Comparison of ENCODE assay signal across 8 cellular contexts in the genomic region with DNA sequence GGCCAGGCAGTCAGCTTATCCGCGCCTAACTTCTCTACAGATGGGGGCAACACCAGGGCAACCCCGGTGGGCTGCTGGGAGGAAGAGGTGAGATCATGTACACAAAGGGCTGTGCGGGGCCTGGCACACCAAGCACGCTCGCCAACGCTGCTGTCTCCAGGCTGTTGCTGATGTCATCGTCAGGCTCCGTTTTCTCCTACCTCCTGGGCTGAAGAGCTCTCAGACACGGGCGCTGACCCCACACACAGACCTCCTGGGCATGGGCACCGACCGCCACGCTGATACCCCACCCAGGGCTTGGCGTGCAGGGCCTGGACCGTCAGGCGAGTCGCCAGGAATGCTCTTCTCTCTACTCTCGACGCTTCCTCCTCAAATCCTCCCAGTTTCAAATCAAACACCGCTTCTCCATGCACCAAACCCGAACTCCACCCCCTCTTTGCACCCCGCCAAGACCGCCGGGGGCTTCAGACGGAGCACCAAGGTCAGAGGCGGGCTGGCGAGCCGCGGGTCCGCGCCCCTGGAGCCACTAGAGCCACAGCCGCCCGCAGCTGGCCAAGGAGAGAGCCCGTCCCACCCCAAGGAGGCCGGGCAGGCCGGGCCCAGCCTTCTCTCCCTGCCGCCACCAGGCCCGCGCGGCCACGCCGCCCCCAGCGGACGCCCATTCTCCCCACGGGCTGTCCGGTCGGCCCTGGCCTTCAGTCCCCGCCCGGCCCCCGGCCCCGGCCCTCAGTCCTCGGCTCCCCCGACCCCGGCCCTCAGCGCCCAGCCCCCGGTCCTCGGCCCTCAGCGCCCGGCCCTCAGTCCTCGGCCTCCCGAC. TPM values are rescaled to one million over a fixed set of nuclear protein-coding genes. Genes with fewer than 3 reads are reported as not detected.
DNase-seq lines count a peak whose midpoint lies in the region; ATAC-seq and TF ChIP-seq lines count a peak whose summit lies in the region.

No MANE protein-coding gene starts in this region.

- H3K4me3 ChIP-seq in left ventricle myocardium inferior, result peak overlapping the region; percentile 93

- peaks cover 13% of the 10 kb centered on the region for H3K27me3 ChIP-seq in left ventricle myocardium inferior (ENCODE audit: low read depth)

- no peak for TF ChIP-seq CTCF in CD14-positive monocyte (IDR thresholded peaks at IDR 0.05)
- no peak for TF ChIP-seq CTCF in left ventricle myocardium inferior (IDR thresholded peaks at IDR 0.05; ENCODE audit: borderline replicate concordance)

- H3K9me3 Mint-ChIP-seq in CD14-positive monocyte, result no peaks in the 10 kb centered on the region
- H3K9me3 Mint-ChIP-seq in activated T-helper 17 cell treated with anti-CD3 and anti-CD28 coated beads, Interleukin-2, amount 50 U/mL, for 72 hours, result no peaks in the 10 kb centered on the region

- peaks cover 11 to 32% (median 21%) of the 10 kb centered on the region in 3 donors for H3K27me3 Mint-ChIP-seq in CD14-positive monocyte (ENCODE audit: low read depth in 3 of 3)
- H3K27me3 Mint-ChIP-seq in activated T-helper 17 cell treated with anti-CD3 and anti-CD28 coated beads, Interleukin-2, amount 50 U/mL, for 72 hours, result no peaks in the 10 kb centered on the region

- peaks cover 54% of the 10 kb centered on the region for H3K4me1 Mint-ChIP-seq in CD14-positive monocyte
- peaks cover 21% of the 10 kb centered on the region for H3K4me1 Mint-ChIP-seq in activated T-helper 17 cell treated with anti-CD3 and anti-CD28 coated beads, Interleukin-2, amount 50 U/mL, for 72 hours

- no peaks in the 10 kb centered on the region for H3K36me3 ChIP-seq in left ventricle myocardium inferior

- H3K4me1 ChIP-seq in left ventricle myocardium inferior, result peaks cover 63% of the 10 kb centered on the region

- H3K27ac Mint-ChIP-seq in CD14-positive monocyte, result peak overlapping the region in 6 of 7 donors; percentile 11 to 88 (median 72)
- peak overlapping the region; percentile 68 for H3K27ac Mint-ChIP-seq in activated T-helper 17 cell treated with anti-CD3 and anti-CD28 coated beads, Interleukin-2, amount 50 U/mL, for 72 hours

- peaks cover 2 to 8% of the 10 kb centered on the region in 2 donors for H3K36me3 Mint-ChIP-seq in CD14-positive monocyte
- peaks cover 6% of the 10 kb centered on the region for H3K36me3 Mint-ChIP-seq in activated T-helper 17 cell treated with anti-CD3 and anti-CD28 coated beads, Interleukin-2, amount 50 U/mL, for 72 hours (ENCODE audit: low read depth)

- no peak for ATAC-seq in activated T-helper 17 cell treated with anti-CD3 and anti-CD28 coated beads, Interleukin-2, amount 50 U/mL, for 72 hours (replicated peaks)
- ATAC-seq in GM21619 (IDR thresholded peaks at IDR 0.05; ENCODE audit: unreplicated experiment), result no peak
- no peak for ATAC-seq in HG03439 (IDR thresholded peaks at IDR 0.05; ENCODE audit: unreplicated experiment)
- ATAC-seq in GM18867 (IDR thresholded peaks at IDR 0.05; ENCODE audit: unreplicated experiment), result no peak

- intact Hi-C loops in CD14-positive monocyte (cut with micrococcal nuclease) (loop anchor here in 1 of 2 donors (5.0 kb wide), 1 partner anchor 148 kb away; no protein-coding TSS in a partner anchor), left ventricle myocardium inferior (cut with micrococcal nuclease) (no loop called here)

- H3K27ac ChIP-seq in left ventricle myocardium inferior (replicated peaks), result peak overlapping the region; percentile 81

- DNase-seq in CD14-positive monocyte (ENCODE audit: low spot score) (no peak), HuH-7.5 (ENCODE audit: low spot score) (peak; percentile 81), left ventricle myocardium inferior (peak; percentile 33), retina (peak; percentile 48)

- peak overlapping the region; percentile 90 to 97 for H3K4me3 Mint-ChIP-seq in CD14-positive monocyte
- peak overlapping the region; percentile 86 for H3K4me3 Mint-ChIP-seq in activated T-helper 17 cell treated with anti-CD3 and anti-CD28 coated beads, Interleukin-2, amount 50 U/mL, for 72 hours

- H3K9me3 ChIP-seq in left ventricle myocardium inferior (replicated peaks), result no peaks in the 10 kb centered on the region

RNA-seq across cellular contexts. Expression of a gene that starts 0.8 kb away (rescaled TPM):
- polyA plus RNA-seq in CD14-positive monocyte, result 1 to 10 TPM; 4.0 to 6.2 TPM
- 100 to 1,000 TPM in 1 of 2 donors, 10 to 100 TPM in 1; 84.2 to 126 TPM for total RNA-seq in activated T-helper 17 cell treated with anti-CD3 and anti-CD28 coated beads, Interleukin-2, amount 50 U/mL, for 72 hours
- total RNA-seq in left ventricle myocardium inferior, result 55.8 TPM

RNA-seq across cellular contexts. Expression of a gene that starts 7.3 kb away (rescaled TPM):
- not detected for polyA plus RNA-seq in CD14-positive monocyte
- 1 to 10 TPM; 1.3 to 3.7 TPM for total RNA-seq in activated T-helper 17 cell treated with anti-CD3 and anti-CD28 coated beads, Interleukin-2, amount 50 U/mL, for 72 hours
- not detected for total RNA-seq in left ventricle myocardium inferior

RNA-seq across cellular contexts. Expression of a gene that starts 12.6 kb away (rescaled TPM):
- polyA plus RNA-seq in CD14-positive monocyte, result not detected
- total RNA-seq in activated T-helper 17 cell treated with anti-CD3 and anti-CD28 coated beads, Interleukin-2, amount 50 U/mL, for 72 hours, result under 1 TPM; 0.24 to 0.53 TPM
- total RNA-seq in left ventricle myocardium inferior, result not detected

RNA-seq across cellular contexts. Expression of a gene that starts 33.4 kb away (rescaled TPM):
- 10 to 100 TPM; 15.0 to 16.6 TPM for polyA plus RNA-seq in CD14-positive monocyte
- total RNA-seq in activated T-helper 17 cell treated with anti-CD3 and anti-CD28 coated beads, Interleukin-2, amount 50 U/mL, for 72 hours, result 10 to 100 TPM; 61.3 to 89.0 TPM
- 23.4 TPM for total RNA-seq in left ventricle myocardium inferior

RNA-seq across cellular contexts. Expression of a gene that starts 34.0 kb away (rescaled TPM):
- polyA plus RNA-seq in CD14-positive monocyte, result 10 to 100 TPM; 12.5 to 18.1 TPM
- total RNA-seq in activated T-helper 17 cell treated with anti-CD3 and anti-CD28 coated beads, Interleukin-2, amount 50 U/mL, for 72 hours, result 100 to 1,000 TPM; 112 to 138 TPM
- total RNA-seq in left ventricle myocardium inferior, result 27.7 TPM
